In genomic region chr20:33278700-33279099, GRCh38 we compare ENCODE assay signal across 1 cellular context.
TF ChIP-seq lines count a peak whose summit lies in the region.

No MANE protein-coding gene starts in this region.

TF ChIP-seq in HepG2, 621 proteins besides CTCF, POLR2A, EP300 and RAD21 (continued from another document and continues in another):
- TF ChIP-seq ZNF737 (CRISPR knock-in tag; IDR thresholded peaks at IDR 0.05; ENCODE audit: borderline replicate concordance), result no peak
- no peak for TF ChIP-seq ZNF235 (CRISPR knock-in tag; IDR thresholded peaks at IDR 0.05; ENCODE audit: borderline replicate concordance)
- TF ChIP-seq TAF1 (CRISPR knock-in tag; IDR thresholded peaks at IDR 0.05), result no peak
- TF ChIP-seq PHF21A (CRISPR knock-in tag; IDR thresholded peaks at IDR 0.05), result no peak
- peak; percentile 49 for TF ChIP-seq CEBPG (CRISPR knock-in tag; IDR thresholded peaks at IDR 0.05)
- no peak for TF ChIP-seq ZBTB49 (CRISPR knock-in tag; IDR thresholded peaks at IDR 0.05; ENCODE audit: borderline replicate concordance)
- no peak for TF ChIP-seq ZSCAN31 (CRISPR knock-in tag; IDR thresholded peaks at IDR 0.05; ENCODE audit: low read depth)
- TF ChIP-seq SCMH1 (CRISPR knock-in tag; IDR thresholded peaks at IDR 0.05; ENCODE audit: borderline replicate concordance), result no peak
- peak; percentile 37; the same call in 1 of the 2 replicates for TF ChIP-seq HNF1B (CRISPR knock-in tag; IDR thresholded peaks at IDR 0.05)
- no peak for TF ChIP-seq ZNF407 (CRISPR knock-in tag; IDR thresholded peaks at IDR 0.05; ENCODE audit: not compliant biosample characterization)
- no peak for TF ChIP-seq NAIF1 (CRISPR knock-in tag; IDR thresholded peaks at IDR 0.05; ENCODE audit: borderline replicate concordance)
- TF ChIP-seq HNF4A (CRISPR knock-in tag; IDR thresholded peaks at IDR 0.05), result peak; percentile 35; the same call in 1 of the 2 replicates
- TF ChIP-seq THRA (CRISPR knock-in tag; IDR thresholded peaks at IDR 0.05; ENCODE audit: borderline replicate concordance), result peak; percentile 35; the same call in 1 of the 2 replicates
- TF ChIP-seq ZNF160 (CRISPR knock-in tag; IDR thresholded peaks at IDR 0.05), result no peak
- peak; percentile 57; the same call in 1 of the 2 replicates for TF ChIP-seq ZNF644 (CRISPR knock-in tag; IDR thresholded peaks at IDR 0.05; ENCODE audit: low read depth)
- TF ChIP-seq ZNF367 (CRISPR knock-in tag; IDR thresholded peaks at IDR 0.05; ENCODE audit: borderline replicate concordance), result no peak
- no peak for TF ChIP-seq ZIK1 (CRISPR knock-in tag; IDR thresholded peaks at IDR 0.05; ENCODE audit: borderline replicate concordance, low read depth)
- no peak for TF ChIP-seq ZNF552 (CRISPR knock-in tag; IDR thresholded peaks at IDR 0.05; ENCODE audit: borderline replicate concordance)
- no peak for TF ChIP-seq ARHGAP35 (CRISPR knock-in tag; IDR thresholded peaks at IDR 0.05; ENCODE audit: borderline replicate concordance)
- TF ChIP-seq XBP1 (CRISPR knock-in tag; IDR thresholded peaks at IDR 0.05), result no peak
- no peak for TF ChIP-seq ZNF547 (CRISPR knock-in tag; IDR thresholded peaks at IDR 0.05)
- peak; percentile 19; the same call in 1 of the 2 replicates for TF ChIP-seq GATAD2A (CRISPR knock-in tag; IDR thresholded peaks at IDR 0.05)
- TF ChIP-seq RXRA (CRISPR knock-in tag; IDR thresholded peaks at IDR 0.05), result peak; percentile 60; the same call in 1 of the 2 replicates
- no peak for TF ChIP-seq PRDM15 (CRISPR knock-in tag; IDR thresholded peaks at IDR 0.05)
- no peak for TF ChIP-seq CSRNP1 (CRISPR knock-in tag; IDR thresholded peaks at IDR 0.05)
- 0 out of 2 replicates have a peak, but pooled peaks have one; percentile 35 for TF ChIP-seq RNF219 (CRISPR knock-in tag; IDR thresholded peaks at IDR 0.05)
- no peak for TF ChIP-seq THAP11 (CRISPR knock-in tag; IDR thresholded peaks at IDR 0.05)
- no peak for TF ChIP-seq ZHX1 (CRISPR knock-in tag; IDR thresholded peaks at IDR 0.05; ENCODE audit: low read depth)
- no peak for TF ChIP-seq ZFY (CRISPR knock-in tag; IDR thresholded peaks at IDR 0.05)
- TF ChIP-seq XRCC5 (optimal IDR thresholded peaks at IDR 0.05; ENCODE audit: low read length), result no peak
- no peak for TF ChIP-seq RFX1 (IDR thresholded peaks at IDR 0.05)
